11 cellular contexts compared by ENCODE assay signal in the genomic region with DNA sequence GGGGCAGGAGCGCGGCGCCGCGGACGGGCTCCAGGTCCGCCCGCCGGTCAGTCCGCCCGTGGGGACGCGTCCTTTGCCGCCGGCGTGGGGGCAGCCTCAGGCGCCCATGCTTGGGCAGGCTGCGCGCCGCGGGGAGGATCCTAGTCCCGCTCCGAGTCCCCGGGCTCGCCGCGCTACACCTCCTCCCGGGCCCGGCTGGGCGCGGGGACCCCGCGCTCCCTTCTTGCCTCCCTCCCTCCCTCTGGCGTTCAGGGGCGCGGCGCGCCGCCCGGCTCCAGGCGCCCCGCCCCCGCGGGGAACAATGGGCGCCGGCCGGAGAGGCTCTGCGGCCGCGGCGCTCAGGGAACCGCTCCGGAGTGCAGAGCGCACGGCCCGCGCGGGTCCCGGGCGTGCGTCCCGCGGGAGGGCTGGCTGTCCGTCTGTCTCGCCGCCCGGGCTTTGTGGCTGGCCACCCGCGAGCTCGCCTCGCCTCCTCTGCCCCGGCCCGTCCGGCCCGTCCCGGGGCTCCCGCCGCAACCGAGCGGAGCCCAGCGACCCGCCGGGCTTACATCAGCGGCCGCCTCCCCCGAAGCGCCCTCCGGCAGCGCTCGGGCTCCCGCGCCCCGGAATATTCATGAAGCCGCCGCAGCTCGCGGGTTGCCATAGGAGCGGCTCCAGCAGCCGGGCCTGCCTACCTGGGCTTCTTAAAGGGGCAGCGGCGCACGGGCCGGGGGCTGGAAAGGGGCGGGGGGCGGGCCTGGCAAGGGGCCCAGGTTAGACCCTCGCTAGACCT. TPM values are rescaled to one million over a fixed set of nuclear protein-coding genes. Genes with fewer than 3 reads are reported as not detected.
A peak's percentile ranks its signal among the peaks of the same experiment; 100 is the strongest.
DNase-seq lines count a peak whose midpoint lies in the region; ATAC-seq and TF ChIP-seq lines count a peak whose summit lies in the region.
"Had no signal": no experiment of that assay in that cellular context is flagged by ENCODE, and none has a peak within 500 bp of the region (broad histone marks: within the 10 kb centered on the region; RNA-seq: fewer than 3 reads in every experiment).

A gene (minus strand): TSS at position 658 of the 772 bp plus-strand sequence. CDS start 688 bp downstream, outside the sequence.

- H3K9ac ChIP-seq in HCT116 (ENCODE audit: low read length): peak within 1 kb of the TSS; percentile 41

- intact Hi-C loops in HCT116 (cut with micrococcal nuclease) (no loop called here), left ventricle myocardium inferior (cut with micrococcal nuclease) (no loop called here)

- H3K27me3 ChIP-seq in HCT116 (ENCODE audit: insufficient read depth, low read length): 0 out of 2 replicates have a peak, but pooled peaks cover 2% of the 10 kb centered on the region
- H3K27me3 ChIP-seq in RWPE2 (ENCODE audit: insufficient read depth, poor library complexity, severe bottlenecking): peaks cover 95% of the 10 kb centered on the region
- peaks cover 88% of the 10 kb centered on the region for H3K27me3 ChIP-seq in left ventricle myocardium inferior (ENCODE audit: low read depth)

- no peaks in the 10 kb centered on the region for H3K9me2 ChIP-seq in HCT116 (ENCODE audit: insufficient read depth)

- no peaks in the 10 kb centered on the region for H3K9me3 ChIP-seq in HCT116 (ENCODE audit: control insufficient read depth in 1 of 2, insufficient read depth in 1 of 2, low read depth in 1 of 2, low read length in 2 of 2)
- no peaks in the 10 kb centered on the region for H3K9me3 ChIP-seq in RWPE2 (ENCODE audit: severe bottlenecking)
- no peaks in the 10 kb centered on the region for H3K9me3 ChIP-seq in left ventricle myocardium inferior (replicated peaks)

- H4K20me1 ChIP-seq in HCT116 (ENCODE audit: insufficient read depth): no peaks in the 10 kb centered on the region

- no peak for TF ChIP-seq CTCF in HCT116 (IDR thresholded peaks at IDR 0.05 in 2 of 3, conservative IDR thresholded peaks at IDR 0.05 in 1 of 3; ENCODE audit: borderline replicate concordance in 1 of 3, insufficient read depth in 1 of 3, low read depth in 2 of 3, low read length in 2 of 3)
- TF ChIP-seq CTCF in RWPE2 (IDR thresholded peaks at IDR 0.05; ENCODE audit: poor library complexity, severe bottlenecking): no peak
- TF ChIP-seq CTCF in left ventricle myocardium inferior (IDR thresholded peaks at IDR 0.05; ENCODE audit: borderline replicate concordance): no peak

- H3K27ac ChIP-seq in HCT116 (ENCODE audit: low read depth, low read length) (peak within 1 kb of the TSS; percentile 48; the same call in 1 of the 2 replicates), RWPE2 (ENCODE audit: poor library complexity, severe bottlenecking) (no peak within 1 kb of the TSS), left ventricle myocardium inferior (replicated peaks) (peak within 1 kb of the TSS; percentile 78)

- H3K4me2 ChIP-seq in HCT116 (ENCODE audit: low read length): peak within 1 kb of the TSS; percentile 84

- no peaks in the 10 kb centered on the region for H3K4me1 ChIP-seq in HCT116 (ENCODE audit: control insufficient read depth in 1 of 2, insufficient read depth in 2 of 2, low read length in 2 of 2)
- no peaks in the 10 kb centered on the region for H3K4me1 ChIP-seq in RWPE2 (ENCODE audit: insufficient read depth, poor library complexity, severe bottlenecking)
- peaks cover 36% of the 10 kb centered on the region for H3K4me1 ChIP-seq in left ventricle myocardium inferior

- RAD21 ChIA-PET in HCT116 (lab: Charles Lee; ENCODE audit: low non-redundant PET in 1 of 2, low total read pairs in 2 of 2, uncharacterized antibody in 2 of 2, unreplicated experiment in 2 of 2): no interaction called here

- POLR2A ChIA-PET in HCT116 (lab: Charles Lee): interaction anchor here (0.6 to 1.0 kb wide), 2 partner anchors 51 to 375 kb away, joined by 3 read pairs; no protein-coding TSS in a partner anchor

- ATAC-seq in HCT116 (peak; percentile 85), RWPE2 (ENCODE audit: low read depth) (peak; percentile 30), GM18870 (IDR thresholded peaks at IDR 0.05; ENCODE audit: unreplicated experiment) (no peak), GM21367 (IDR thresholded peaks at IDR 0.05; ENCODE audit: unreplicated experiment) (no peak)

- H3K79me2 ChIP-seq in HCT116 (ENCODE audit: insufficient read depth, low read length): no peaks in the 10 kb centered on the region

- H2AFZ ChIP-seq in HCT116 (ENCODE audit: low read depth, low read length, poor library complexity, severe bottlenecking): no peak within 1 kb of the TSS

- no TSS peak for BruUV-seq in HCT116 (replicated peaks; lab: Mats Ljungman, UMichigan)

- CTCF ChIA-PET in HCT116 (lab: Charles Lee): no interaction called here

- TF ChIP-seq POLR2A in HCT116 (IDR thresholded peaks at IDR 0.05; ENCODE audit: borderline replicate concordance, extremely low read depth, insufficient read depth, insufficient read length): no peak

- TF ChIP-seq RAD21 in HCT116 (IDR thresholded peaks at IDR 0.05; ENCODE audit: low read depth): no peak

- H3K4me3 ChIP-seq in HCT116 (replicated peaks in 1 of 2; ENCODE audit: low read depth in 1 of 2, low read length in 2 of 2) (peak within 1 kb of the TSS; percentile 33 to 63), RWPE2 (ENCODE audit: severe bottlenecking) (peak within 1 kb of the TSS; percentile 35), left ventricle myocardium inferior (peak within 1 kb of the TSS; percentile 69)

- H3K36me3 ChIP-seq in HCT116 (ENCODE audit: control insufficient read depth in 1 of 2, insufficient read depth in 2 of 2, low read length in 2 of 2): no peaks in the 10 kb centered on the region
- H3K36me3 ChIP-seq in RWPE2 (ENCODE audit: low read depth): no peaks in the 10 kb centered on the region
- no peaks in the 10 kb centered on the region for H3K36me3 ChIP-seq in left ventricle myocardium inferior

- no peak for DNase-seq in HCT116 (ENCODE audit: low read depth, low spot score)
- no peak for DNase-seq in RWPE2 (ENCODE audit: low spot score)
- DNase-seq in left ventricle myocardium inferior: peak; percentile 47
- DNase-seq in retina: peak; percentile 66
- no peak for DNase-seq in A172 (ENCODE audit: low spot score)
- no peak for DNase-seq in SHP77 (lab: John Stamatoyannopoulos, UW)
- DNase-seq: activated naive CD4-positive, alpha-beta T cell; hippocampal formation had no signal

TF ChIP-seq in HCT116, 20 proteins besides CTCF, POLR2A, EP300 and RAD21:
- TF ChIP-seq CBX3 (IDR thresholded peaks at IDR 0.05; ENCODE audit: low read depth) (no peak), SP1 (IDR thresholded peaks at IDR 0.05; ENCODE audit: low read depth) (no peak), ZFX (IDR thresholded peaks at IDR 0.05) (peak; percentile 19; the same call in 1 of the 2 replicates), POLR2AphosphoS5 (IDR thresholded peaks at IDR 0.05; ENCODE audit: low read depth, low read length) (no peak; the same call in 1 of the 2 replicates), EZH2phosphoT487 (IDR thresholded peaks at IDR 0.05; ENCODE audit: borderline replicate concordance) (no peak)
- TF ChIP-seq, protein P1, sequence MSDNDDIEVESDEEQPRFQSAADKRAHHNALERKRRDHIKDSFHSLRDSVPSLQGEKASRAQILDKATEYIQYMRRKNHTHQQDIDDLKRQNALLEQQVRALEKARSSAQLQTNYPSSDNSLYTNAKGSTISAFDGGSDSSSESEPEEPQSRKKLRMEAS (IDR thresholded peaks at IDR 0.05): no peak
TF ChIP-seq in HCT116: peak in this region for 1.

RNA-seq across cellular contexts. Expression of the gene that starts here (rescaled TPM):
- total RNA-seq in HCT116 (2021; ENCODE audit: unreplicated experiment) (1.7 TPM), left ventricle myocardium inferior (21.9 TPM)
- polyA plus RNA-seq in HCT116 (2012): 0.56 and 0.60 TPM in 2 replicates
- total RNA-seq in A172 (2014; rRNA removed; shearing (Covaris generic)): 0.28 and 0.60 TPM in 2 replicates
- total RNA-seq: RPMI7951 had no signal

Comparison
In these comparisons a context has a peak if more than half of its experiments do, and no peak if none do; other contexts are left out.
1. ATAC-seq: peak in HCT116 (single experiment) and RWPE2 (single experiment); none in GM18870 (single experiment) and GM21367 (single experiment).
2. DNase-seq: peak in left ventricle myocardium inferior (single experiment) and retina (single experiment); none in HCT116 (single experiment), RWPE2 (single experiment), A172 (single experiment) and SHP77 (0 of 2).
3. Peak in every context shown above with its lines, with median percentiles within 50 percentile points of each other: H3K4me3 ChIP-seq.